ENCODE assay signal across 8 cellular contexts in genomic region chr15:84633311-84634227, GRCh38. TPM values are rescaled to one million over a fixed set of nuclear protein-coding genes. Genes with fewer than 3 reads are reported as not detected.
A peak's percentile ranks its signal among the peaks of the same experiment; 100 is the strongest.
DNase-seq lines count a peak whose midpoint lies in the region; ATAC-seq and TF ChIP-seq lines count a peak whose summit lies in the region.

No MANE protein-coding gene starts in this region.

- DNase-seq in BE2C (peak; percentile 82), HL-60 (ENCODE audit: low read depth in 1 of 2, low spot score in 1 of 2) (peak; percentile 35 to 77), SK-N-DZ (ENCODE audit: low spot score) (peak; percentile 55), head of caudate nucleus (peak; percentile 24 to 87 (median 70)), osteocyte (ENCODE audit: extremely low spot score, unreplicated experiment) (peak; percentile 88)
- peak; percentile 65 to 71 for DNase-seq in activated naive CD4-positive, alpha-beta T cell treated with anti-CD3 and anti-CD28 coated beads, Interleukin-2, amount 50 U/mL, for 72 hours (ENCODE audit: low spot score in 2 of 2)

- H3K27ac Mint-ChIP-seq in activated naive CD4-positive, alpha-beta T cell treated with anti-CD3 and anti-CD28 coated beads, Interleukin-2, amount 50 U/mL, for 72 hours: peak overlapping the region; percentile 79 to 87
- peak overlapping the region; percentile 94 for H3K27ac Mint-ChIP-seq in osteocyte (ENCODE audit: unreplicated experiment)

- H3K4me3 ChIP-seq in BE2C (ENCODE audit: low read depth, low read length) (peak overlapping the region; percentile 70), HL-60 (replicated peaks; ENCODE audit: insufficient read depth, low read length) (peak overlapping the region; percentile 62), thymus (ENCODE audit: low read length) (peak overlapping the region; percentile 80)

- no peak for TF ChIP-seq CTCF in BE2C (IDR thresholded peaks at IDR 0.05; ENCODE audit: low read depth, low read length)
- TF ChIP-seq CTCF in HL-60 (IDR thresholded peaks at IDR 0.05; ENCODE audit: insufficient read depth, low read length): no peak
- no peak for TF ChIP-seq CTCF in osteocyte (IDR thresholded peaks at IDR 0.05)

- H3K9me3 ChIP-seq in BE2C: no peaks in the 10 kb centered on the region
- no peaks in the 10 kb centered on the region for H3K9me3 ChIP-seq in thymus (ENCODE audit: control insufficient read depth)

- H3K27me3 ChIP-seq in BE2C: no peaks in the 10 kb centered on the region
- H3K27me3 ChIP-seq in HL-60 (ENCODE audit: insufficient read depth, poor library complexity, severe bottlenecking): no peaks in the 10 kb centered on the region
- no peaks in the 10 kb centered on the region for H3K27me3 ChIP-seq in thymus (ENCODE audit: control insufficient read depth, insufficient read depth)

- peak; percentile 53 for ATAC-seq in GM19438 (IDR thresholded peaks at IDR 0.05; ENCODE audit: low read depth, unreplicated experiment)
- peak; percentile 51 to 65 for ATAC-seq in activated naive CD4-positive, alpha-beta T cell treated with anti-CD3 and anti-CD28 coated beads, Interleukin-2, amount 50 U/mL, for 72 hours

- intact Hi-C loops in head of caudate nucleus (cut with DNase I): loop anchor here (5.0 kb wide), 1 partner anchor 114 kb away; the partner anchor contains the start of gene ZNF592

- no peaks in the 10 kb centered on the region for H3K27me3 Mint-ChIP-seq in osteocyte (ENCODE audit: unreplicated experiment)

- peak overlapping the region; percentile 96 for H3K4me3 Mint-ChIP-seq in osteocyte (ENCODE audit: unreplicated experiment)

- H3K27ac ChIP-seq in HL-60 (replicated peaks): peak overlapping the region; percentile 70
- H3K27ac ChIP-seq in thymus (ENCODE audit: low read depth): peak overlapping the region; percentile 88

- H3K9me3 Mint-ChIP-seq in activated naive CD4-positive, alpha-beta T cell treated with anti-CD3 and anti-CD28 coated beads, Interleukin-2, amount 50 U/mL, for 72 hours: no peaks in the 10 kb centered on the region
- H3K9me3 Mint-ChIP-seq in osteocyte (ENCODE audit: unreplicated experiment): no peaks in the 10 kb centered on the region

- H3K36me3 ChIP-seq in BE2C: no peaks in the 10 kb centered on the region
- H3K36me3 ChIP-seq in thymus (ENCODE audit: control insufficient read depth, insufficient read depth): peaks cover 3% of the 10 kb centered on the region

- H3K4me1 ChIP-seq in BE2C (peaks cover 4% of the 10 kb centered on the region; the same call in 1 of the 2 replicates), thymus (ENCODE audit: control insufficient read depth, insufficient read depth, low read length) (peaks cover 27% of the 10 kb centered on the region)

- peaks cover 25 to 26% of the 10 kb centered on the region in 2 donors for H3K36me3 Mint-ChIP-seq in activated naive CD4-positive, alpha-beta T cell treated with anti-CD3 and anti-CD28 coated beads, Interleukin-2, amount 50 U/mL, for 72 hours
- peaks cover 18% of the 10 kb centered on the region for H3K36me3 Mint-ChIP-seq in osteocyte (ENCODE audit: unreplicated experiment)

- WGBS in thymus: under 1% methylated on average over 105 of the region's 105 CpGs

- H3K4me1 Mint-ChIP-seq in osteocyte (ENCODE audit: unreplicated experiment): peaks cover 33% of the 10 kb centered on the region

RNA-seq across cellular contexts. Expression of gene WDR73, which starts 20.5 kb away (rescaled TPM):
- 37.9 TPM for polyA plus RNA-seq in BE2C (2012; ENCODE audit: insufficient read depth, insufficient read length, low read depth)
- 24.1 and 34.5 TPM in 2 replicates for polyA plus RNA-seq in SK-N-DZ (2014; cell fraction: cytosol; rRNA removed)
- polyA plus RNA-seq in SK-N-DZ (2014; cell fraction: nucleus; rRNA removed): 57.5 and 59.6 TPM in 2 replicates
- total RNA-seq in activated naive CD4-positive, alpha-beta T cell treated with anti-CD3 and anti-CD28 coated beads, Interleukin-2, amount 50 U/mL, for 72 hours: 10 to 100 TPM in 1 of 2 donors, 1 to 10 TPM in 1; 6.9 to 17.5 TPM
- 22.2 and 25.2 TPM in 2 replicates for total RNA-seq in osteocyte
- 22.4 TPM for polyA plus RNA-seq in thymus

RNA-seq across cellular contexts. Expression of gene NMB, which starts 24.4 kb away (rescaled TPM):
- polyA plus RNA-seq in BE2C (2012; ENCODE audit: insufficient read depth, insufficient read length, low read depth): 6.4 TPM
- 4.5 and 5.5 TPM in 2 replicates for polyA plus RNA-seq in SK-N-DZ (2014; cell fraction: cytosol; rRNA removed)
- 3.5 and 9.3 TPM in 2 replicates for polyA plus RNA-seq in SK-N-DZ (2014; cell fraction: nucleus; rRNA removed)
- 1 to 10 TPM; 1.9 to 9.4 TPM for total RNA-seq in activated naive CD4-positive, alpha-beta T cell treated with anti-CD3 and anti-CD28 coated beads, Interleukin-2, amount 50 U/mL, for 72 hours
- total RNA-seq in osteocyte: 4.4 and 4.7 TPM in 2 replicates
- polyA plus RNA-seq in thymus: 4.9 TPM

RNA-seq across cellular contexts. Expression of gene ZSCAN2, which starts 32.8 kb away (rescaled TPM):
- 24.2 TPM for polyA plus RNA-seq in BE2C (2012; ENCODE audit: insufficient read depth, insufficient read length, low read depth)
- 64.9 and 72.6 TPM in 2 replicates for polyA plus RNA-seq in SK-N-DZ (2014; cell fraction: cytosol; rRNA removed)
- 21.9 and 28.3 TPM in 2 replicates for polyA plus RNA-seq in SK-N-DZ (2014; cell fraction: nucleus; rRNA removed)
- total RNA-seq in activated naive CD4-positive, alpha-beta T cell treated with anti-CD3 and anti-CD28 coated beads, Interleukin-2, amount 50 U/mL, for 72 hours: 1 to 10 TPM; 5.6 to 6.2 TPM
- total RNA-seq in osteocyte: 20.6 and 23.8 TPM in 2 replicates
- 8.4 TPM for polyA plus RNA-seq in thymus

Comparison
In these comparisons a context has a peak if more than half of its experiments do, and no peak if none do; other contexts are left out.
1. Peak in every context shown above with its lines: DNase-seq, ATAC-seq, H3K4me3 ChIP-seq and H3K27ac ChIP-seq.